8 cellular contexts compared by ENCODE assay signal in the genomic region with DNA sequence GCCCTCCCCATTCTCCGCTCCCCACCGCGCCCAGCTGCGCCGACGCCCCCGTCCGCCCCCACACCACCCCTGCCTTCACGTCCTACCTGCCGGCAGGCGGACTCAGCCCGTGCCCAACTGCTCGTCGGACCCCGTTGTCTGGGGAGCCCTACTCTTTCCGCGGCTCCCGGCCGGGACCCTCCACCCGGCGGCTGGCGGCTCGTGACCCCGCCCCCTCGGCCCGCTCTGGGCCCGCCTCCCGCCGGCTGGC. TPM values are rescaled to one million over a fixed set of nuclear protein-coding genes. Genes with fewer than 3 reads are reported as not detected.
DNase-seq lines count a peak whose midpoint lies in the region; ATAC-seq, FAIRE-seq and TF ChIP-seq lines count a peak whose summit lies in the region.

A gene (minus strand): TSS at position 209 of the 250 bp plus-strand sequence. CDS start 9,899 bp downstream, outside the sequence.

- DNase-seq in A673 (ENCODE audit: low spot score) (no peak), mucosa of gallbladder (ENCODE audit: low spot score) (no peak), NCI-H748 treated with DMSO at 0.1 percent for 48 hours (lab: John Stamatoyannopoulos, UW) (no peak), GM19239 (ENCODE audit: insufficient read length, low spot score) (no peak)
- DNase-seq in central memory CD8-positive, alpha-beta T cell (ENCODE audit: low spot score in 2 of 2), result no peak

- peaks cover 9% of the 10 kb centered on the region for H3K36me3 Mint-ChIP-seq in central memory CD8-positive, alpha-beta T cell (ENCODE audit: insufficient read depth)

- H3K4me3 ChIP-seq in A673 (ENCODE audit: low read depth, low read length, poor library complexity, severe bottlenecking), result peak within 1 kb of the TSS; percentile 72
- peak within 1 kb of the TSS; percentile 89 for H3K4me3 ChIP-seq in HUES64 (ENCODE audit: low read length)

- H3K27me3 Mint-ChIP-seq in central memory CD8-positive, alpha-beta T cell, result no peaks in the 10 kb centered on the region

- no peaks in the 10 kb centered on the region for H3K9me3 Mint-ChIP-seq in central memory CD8-positive, alpha-beta T cell

- BruUV-seq in A673 (replicated peaks; lab: Mats Ljungman, UMichigan), result no TSS peak

- peaks cover 2% of the 10 kb centered on the region for H3K36me3 ChIP-seq in A673 (ENCODE audit: insufficient read depth, low read length, poor library complexity, severe bottlenecking)
- no peaks in the 10 kb centered on the region for H3K36me3 ChIP-seq in HUES64 (ENCODE audit: insufficient read depth, low read length)

- H3K27ac Mint-ChIP-seq in central memory CD8-positive, alpha-beta T cell (ENCODE audit: low read depth), result peak within 1 kb of the TSS; percentile 97

- peak within 1 kb of the TSS; percentile 90 for H3K4me3 Mint-ChIP-seq in central memory CD8-positive, alpha-beta T cell

- intact Hi-C loops in A673 (cut with micrococcal nuclease; ENCODE audit: unreplicated experiment), result no loop called here

- no peaks in the 10 kb centered on the region for H3K27me3 ChIP-seq in A673 (replicated peaks; ENCODE audit: insufficient read depth, low read depth, low read length, poor library complexity)
- H3K27me3 ChIP-seq in HUES64 (ENCODE audit: insufficient read depth, low read length), result peaks cover 12% of the 10 kb centered on the region

- no peaks in the 10 kb centered on the region for H3K4me1 ChIP-seq in A673 (ENCODE audit: insufficient read depth, low read length, poor library complexity, severe bottlenecking)
- H3K4me1 ChIP-seq in HUES64 (ENCODE audit: insufficient read depth, low read length), result peaks cover 26% of the 10 kb centered on the region

- TF ChIP-seq CTCF in A673 (conservative IDR thresholded peaks at IDR 0.05; ENCODE audit: low read depth, low read length), result no peak

- ATAC-seq in central memory CD8-positive, alpha-beta T cell (replicated peaks; ENCODE audit: extremely low read depth, poor library complexity, severe bottlenecking), result peak; percentile 45
- ATAC-seq in HG03095 (IDR thresholded peaks at IDR 0.05; ENCODE audit: unreplicated experiment) (no peak), GM18861 (IDR thresholded peaks at IDR 0.05; ENCODE audit: unreplicated experiment) (no peak)

- H3K9ac ChIP-seq in HUES64 (ENCODE audit: low read depth, low read length), result peak within 1 kb of the TSS; percentile 89

- CTCF ChIA-PET in A673 (lab: Charles Lee), result no interaction called here

- peak within 1 kb of the TSS; percentile 86 for H3K27ac ChIP-seq in A673 (ENCODE audit: low read depth, low read length, poor library complexity, severe bottlenecking)
- peak within 1 kb of the TSS; percentile 90 for H3K27ac ChIP-seq in HUES64 (ENCODE audit: low read depth, low read length)

- H3K4me1 Mint-ChIP-seq in central memory CD8-positive, alpha-beta T cell, result peaks cover 28% of the 10 kb centered on the region

- POLR2A ChIA-PET in A673 (lab: Charles Lee; ENCODE audit: low non-redundant PET), result no interaction called here

- FAIRE-seq in GM19239 (lab: Jason Lieb, UNC), result no peak

- under 1% methylated on average over 29 of the region's 29 CpGs for WGBS in HUES64

- H3K9me3 ChIP-seq in A673 (ENCODE audit: low read depth, low read length, poor library complexity, severe bottlenecking), result no peaks in the 10 kb centered on the region
- H3K9me3 ChIP-seq in HUES64 (ENCODE audit: insufficient read depth, low read depth, low read length), result no peaks in the 10 kb centered on the region

RNA-seq across cellular contexts. Expression of the gene that starts here (rescaled TPM):
- total RNA-seq in A673 (2021) (7.1 and 8.1 TPM in 2 replicates), mucosa of gallbladder (16.6 TPM)
- polyA plus RNA-seq in HUES64 (2013, experiment 1 of 2), result 10.5 TPM
- 10.4 TPM for polyA plus RNA-seq in HUES64 (2013, experiment 2 of 2)
